8 cellular contexts compared by ENCODE assay signal in the genomic region with DNA sequence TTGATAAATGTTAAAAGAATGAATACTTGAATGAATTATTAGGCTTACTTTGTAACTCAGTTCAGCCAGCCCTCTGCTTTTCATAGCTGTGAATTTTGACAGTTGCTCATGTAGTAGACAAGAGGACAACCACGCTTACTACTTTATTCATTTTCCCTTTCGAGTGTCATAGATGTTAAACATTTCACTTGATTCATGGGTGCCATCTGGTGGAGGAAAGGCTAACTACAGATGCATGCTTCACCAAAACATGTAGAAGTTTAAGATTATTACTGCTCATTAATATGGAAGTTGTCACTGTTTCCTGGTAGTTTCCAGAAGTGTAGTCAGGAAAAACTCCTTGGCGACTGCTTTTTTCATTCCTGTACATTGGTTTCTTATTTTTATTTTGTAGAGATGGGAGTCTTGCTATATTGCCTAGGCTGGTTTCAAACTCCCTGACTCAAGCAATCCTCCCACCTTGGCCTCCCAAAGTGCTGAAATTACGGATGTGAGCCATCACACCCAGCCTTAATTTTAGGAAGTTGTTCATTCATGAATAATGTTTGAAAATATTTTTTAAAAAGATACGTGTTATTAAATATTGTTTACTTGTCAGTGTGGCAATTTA.
DNase-seq lines count a peak whose midpoint lies in the region; FAIRE-seq and TF ChIP-seq lines count a peak whose summit lies in the region.

No MANE protein-coding gene starts in this region.

- TF ChIP-seq POLR2A in H54 (IDR thresholded peaks at IDR 0.05; ENCODE audit: low read depth, low read length) = no peak

- peak; percentile 73 for DNase-seq in ELR (ENCODE audit: low read depth)
- DNase-seq in H54 (ENCODE audit: insufficient read length, low spot score) = no peak
- peak; percentile 78 for DNase-seq in M059J (ENCODE audit: low read depth)
- peak; percentile 19 for DNase-seq in activated T-helper 1 cell treated with Interleukin-2 at 50 U/mL for 16 hours (ENCODE audit: low read depth)
- DNase-seq in germinal center (ENCODE audit: low spot score) = peak; percentile 50
- peak; percentile 75 for DNase-seq in putamen (ENCODE audit: low spot score)
- no peak for DNase-seq in midbrain (lab: John Stamatoyannopoulos, UW)
- no peak for DNase-seq in NCI-H774 (lab: John Stamatoyannopoulos, UW)

- FAIRE-seq in H54 (lab: Jason Lieb, UNC) = peak; percentile 84

Comparison
In these comparisons a context has a peak if more than half of its experiments do, and no peak if none do; other contexts are left out.
1. DNase-seq: peak in ELR (single experiment), M059J (single experiment), activated T-helper 1 cell treated with Interleukin-2 at 50 U/mL for 16 hours (single experiment), germinal center (single experiment) and putamen (single experiment); none in H54 (single experiment), midbrain (single experiment) and NCI-H774 (single experiment).